8 cellular contexts compared by ENCODE assay signal in the genomic region with DNA sequence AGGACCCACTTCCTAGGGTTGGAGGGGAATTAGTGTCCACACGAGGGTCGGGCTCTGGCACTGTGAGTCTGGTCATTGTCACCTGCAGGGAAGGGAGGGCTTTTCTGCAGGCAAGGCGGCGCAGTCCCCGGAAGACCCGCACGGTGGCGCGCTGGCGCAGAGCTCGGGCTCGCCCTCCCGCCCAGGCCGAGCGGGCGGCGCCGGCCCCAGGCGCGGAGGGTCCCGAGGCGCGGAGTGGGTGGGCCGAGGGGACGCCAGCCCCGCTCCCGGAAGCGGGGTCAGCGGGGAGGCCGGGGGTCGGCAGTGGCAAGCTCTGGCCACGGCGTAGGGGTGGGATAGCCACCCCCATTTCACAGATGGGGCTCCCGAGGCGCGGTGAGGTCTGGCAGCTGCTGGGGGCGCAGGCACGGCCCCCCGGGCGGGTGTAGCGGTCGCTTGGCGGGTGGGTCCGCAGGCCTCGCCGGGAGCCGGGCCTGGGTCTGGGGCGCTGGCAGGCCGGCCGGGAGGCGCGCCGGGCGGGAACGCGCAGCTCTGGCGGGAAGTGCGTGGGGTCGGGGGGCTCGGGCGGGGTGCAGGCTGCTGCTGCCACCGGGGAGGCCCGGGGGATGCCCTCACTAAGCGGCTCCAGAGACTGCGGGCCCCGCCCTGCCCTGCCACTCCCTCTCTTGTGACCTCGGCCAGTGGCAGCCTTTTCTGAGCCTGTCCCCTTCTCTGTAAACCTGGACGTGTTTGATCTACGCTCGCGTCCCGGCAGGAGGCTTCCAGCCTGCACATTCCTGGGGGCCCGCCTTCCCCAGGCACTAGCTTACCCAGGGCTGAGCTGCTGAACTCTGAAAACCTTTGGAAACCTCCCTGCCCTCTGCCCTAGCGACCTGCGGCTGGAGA. TPM values are rescaled to one million over a fixed set of nuclear protein-coding genes. Genes with fewer than 3 reads are reported as not detected.
A peak's percentile ranks its signal among the peaks of the same experiment; 100 is the strongest.
DNase-seq lines count a peak whose midpoint lies in the region; ATAC-seq and TF ChIP-seq lines count a peak whose summit lies in the region.

No MANE protein-coding gene starts in this region.

- H3K23ac ChIP-seq in neuronal stem cell (ENCODE audit: low read depth, low read length, poor library complexity) = peak overlapping the region; percentile 59

- H3K4me1 ChIP-seq in NT2/D1 (ENCODE audit: insufficient read depth, insufficient read length) (peaks cover 11% of the 10 kb centered on the region), foreskin keratinocyte (no peaks in the 10 kb centered on the region), neuronal stem cell (ENCODE audit: control insufficient read depth in 2 of 2, insufficient read depth in 1 of 2, low read depth in 1 of 2, low read length in 2 of 2) (peaks cover 5 to 11% of the 10 kb centered on the region in 2 donors), suprapubic skin (peaks cover 24% of the 10 kb centered on the region)

- no peak overlapping the region for H3K27ac ChIP-seq in foreskin keratinocyte
- no peak overlapping the region for H3K27ac ChIP-seq in neuronal stem cell (replicated peaks; ENCODE audit: low read length)
- H3K27ac ChIP-seq in suprapubic skin = no peak overlapping the region

- TF ChIP-seq CTCF in GM12864 (IDR thresholded peaks at IDR 0.05; ENCODE audit: low read depth, low read length, missing control alignments) (peak; percentile 86), foreskin keratinocyte (conservative IDR thresholded peaks at IDR 0.05) (peak; percentile 91), suprapubic skin (IDR thresholded peaks at IDR 0.05) (peak; percentile 75 to 96)

- H3K36me3 ChIP-seq in NT2/D1 (ENCODE audit: insufficient read depth, insufficient read length, low read length) (no peaks in the 10 kb centered on the region), neuronal stem cell (replicated peaks in 1 of 2; ENCODE audit: control insufficient read depth in 2 of 2, insufficient read depth in 2 of 2, low read length in 2 of 2) (no peaks in the 10 kb centered on the region), suprapubic skin (no peaks in the 10 kb centered on the region)

- H4K8ac ChIP-seq in neuronal stem cell (ENCODE audit: low read depth, low read length) = no peak overlapping the region

- H2BK5ac ChIP-seq in neuronal stem cell (ENCODE audit: low read length) = peak overlapping the region; percentile 71

- H3K27me3 ChIP-seq in NT2/D1 (ENCODE audit: insufficient read depth, insufficient read length) = no peaks in the 10 kb centered on the region
- H3K27me3 ChIP-seq in foreskin keratinocyte = peaks cover 38% of the 10 kb centered on the region
- H3K27me3 ChIP-seq in neuronal stem cell (ENCODE audit: control insufficient read depth in 3 of 3, insufficient read depth in 3 of 3, low read depth in 1 of 3, low read length in 3 of 3) = no peaks in the 10 kb centered on the region
- peaks cover 46% of the 10 kb centered on the region for H3K27me3 ChIP-seq in suprapubic skin

- H3K9ac ChIP-seq in NT2/D1 (ENCODE audit: insufficient read length, low read depth) (peak overlapping the region; percentile 85), neuronal stem cell (ENCODE audit: low read depth, low read length, poor library complexity) (peak overlapping the region; percentile 74)

- peak overlapping the region; percentile 9 for H3K14ac ChIP-seq in neuronal stem cell (ENCODE audit: low read length)

- no peak for TF ChIP-seq EP300 in suprapubic skin (IDR thresholded peaks at IDR 0.05)

- no peak overlapping the region for H2BK12ac ChIP-seq in neuronal stem cell (ENCODE audit: low read length)

- peak overlapping the region; percentile 60 for H2AK5ac ChIP-seq in neuronal stem cell (ENCODE audit: low read depth, low read length)

- peak overlapping the region; percentile 95 for H3K4me2 ChIP-seq in neuronal stem cell (ENCODE audit: insufficient read depth, low read length, poor library complexity, severe bottlenecking)

- no peak overlapping the region for H4K91ac ChIP-seq in neuronal stem cell (ENCODE audit: low read depth, low read length, poor library complexity)

- H3K79me1 ChIP-seq in neuronal stem cell (ENCODE audit: low read depth, low read length) = peaks cover 3% of the 10 kb centered on the region

- DNase-seq in GM12864 (ENCODE audit: low read depth) (no peak), NT2/D1 (ENCODE audit: low read depth, low spot score) (peak; percentile 62), foreskin keratinocyte (no peak), neuronal stem cell (ENCODE audit: low spot score) (peak; percentile 83), suprapubic skin (ENCODE audit: low spot score in 2 of 2) (peak; percentile 79 to 80), NCI-H446 treated with DMSO at 0.1 percent for 48 hours (lab: John Stamatoyannopoulos, UW) (no peak)
- peak; percentile 51 to 65 for DNase-seq in activated T-helper 1 cell treated with anti-CD3 and anti-CD28 coated beads, Interleukin-2, amount 50 U/mL, for 16 hours (ENCODE audit: low read depth in 1 of 2, low spot score in 1 of 2)

- H2BK15ac ChIP-seq in neuronal stem cell (ENCODE audit: low read length) = peak overlapping the region; percentile 68

- ATAC-seq in HG02981 (IDR thresholded peaks at IDR 0.05; ENCODE audit: unreplicated experiment) = peak; percentile 73
- ATAC-seq in foreskin keratinocyte = peak; percentile 51

- H3K9me3 ChIP-seq in NT2/D1 (ENCODE audit: insufficient read depth, low read length) = no peaks in the 10 kb centered on the region
- H3K9me3 ChIP-seq in neuronal stem cell (replicated peaks in 1 of 2; ENCODE audit: control insufficient read depth in 2 of 2, insufficient read depth in 1 of 2, low read depth in 1 of 2, low read length in 2 of 2) = no peaks in the 10 kb centered on the region
- no peaks in the 10 kb centered on the region for H3K9me3 ChIP-seq in suprapubic skin

- H3K4me3 ChIP-seq in GM12864 (ENCODE audit: low read depth, low read length) (no peak overlapping the region), NT2/D1 (ENCODE audit: insufficient read length, low read depth) (peak overlapping the region; percentile 54), neuronal stem cell (ENCODE audit: low read length in 2 of 2) (peak overlapping the region; percentile 63 to 80), suprapubic skin (peak overlapping the region; percentile 58)

- no peak overlapping the region for H3K4ac ChIP-seq in neuronal stem cell (ENCODE audit: low read length)

- WGBS in neuronal stem cell (ENCODE audit: extremely low coverage in 2 of 2, insufficient read length in 2 of 2, insufficient replicate concordance in 1 of 2), 2 donors = no CpG with 5 or more reads among the region's 75 CpGs
- no CpG with 5 or more reads among the region's 75 CpGs for WGBS in suprapubic skin

- H3K18ac ChIP-seq in neuronal stem cell (ENCODE audit: low read length) = peak overlapping the region; percentile 99

- H2BK120ac ChIP-seq in neuronal stem cell (ENCODE audit: low read depth, low read length) = peak overlapping the region; percentile 77

- no peak for TF ChIP-seq POLR2A in suprapubic skin (IDR thresholded peaks at IDR 0.05)

- peak overlapping the region; percentile 98 for H2AFZ ChIP-seq in neuronal stem cell (ENCODE audit: low read length)

RNA-seq across cellular contexts. Expression of gene CYP46A1, which starts 46.1 kb away (rescaled TPM):
- total RNA-seq in foreskin keratinocyte = 0.04 TPM in 1 of 2 replicates, not detected in the other
- polyA plus RNA-seq in foreskin keratinocyte = 0.02 TPM in 1 of 2 replicates, not detected in the other
- 1.5 TPM for polyA plus RNA-seq in neuronal stem cell (2013, experiment 1 of 2)
- 1.6 TPM for polyA plus RNA-seq in neuronal stem cell (2013, experiment 2 of 2)
- 1 to 10 TPM in 2 of 4 donors, under 1 TPM in 1, not detected in 1; 0.47 to 2.0 (median 1.0) TPM for total RNA-seq in suprapubic skin

Comparison
In these comparisons a context has a peak if more than half of its experiments do, and no peak if none do; other contexts are left out.
1. DNase-seq: peak in NT2/D1 (single experiment), activated T-helper 1 cell treated with anti-CD3 and anti-CD28 coated beads, Interleukin-2, amount 50 U/mL, for 16 hours (2 of 2), neuronal stem cell (single experiment) and suprapubic skin (2 of 2); none in GM12864 (single experiment), foreskin keratinocyte (0 of 2) and NCI-H446 treated with DMSO at 0.1 percent for 48 hours (single experiment).
2. Peak in every context shown above with its lines, with median percentiles within 50 percentile points of each other: CTCF ChIP-seq.